9 cellular contexts compared by ENCODE assay signal in the genomic region with DNA sequence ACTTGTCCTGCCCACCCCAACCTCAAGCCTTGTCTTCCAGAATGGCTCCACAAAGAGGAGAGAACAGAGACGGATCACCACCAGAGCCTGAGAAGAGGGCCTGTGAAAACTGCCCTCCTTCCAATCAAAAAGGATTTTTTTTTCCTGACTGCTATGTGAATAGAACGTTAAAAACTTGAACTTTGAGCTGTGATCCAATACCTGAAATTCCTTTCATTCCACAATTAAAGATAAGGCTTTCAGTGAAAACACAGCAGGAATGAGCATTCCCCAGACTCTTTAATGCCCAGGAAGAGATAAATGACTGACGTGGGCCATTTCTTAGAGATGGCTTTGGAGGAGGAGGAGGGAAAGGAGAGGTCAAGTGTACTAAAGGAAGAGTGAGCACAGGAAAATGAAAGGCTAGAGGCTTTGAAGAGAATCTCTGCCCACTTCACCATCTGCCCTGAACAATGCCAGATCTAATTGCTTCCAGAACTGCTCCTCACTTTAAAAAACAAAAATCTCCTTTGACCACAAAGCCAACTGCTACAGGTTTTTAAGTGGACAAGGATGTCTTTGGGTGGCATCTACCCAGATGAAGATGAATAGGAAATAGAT.
A peak's percentile ranks its signal among the peaks of the same experiment; 100 is the strongest.
DNase-seq lines count a peak whose midpoint lies in the region; ATAC-seq, FAIRE-seq and TF ChIP-seq lines count a peak whose summit lies in the region.
"Had no signal": no experiment of that assay in that cellular context is flagged by ENCODE, and none has a peak within 500 bp of the region (broad histone marks: within the 10 kb centered on the region; RNA-seq: fewer than 3 reads in every experiment).

No MANE protein-coding gene starts in this region.

- no peak for FAIRE-seq in HTR-8/SVneo (lab: Jason Lieb, UNC)

- no peaks in the 10 kb centered on the region for H3K36me3 ChIP-seq in H7 (replicated peaks; ENCODE audit: control insufficient read depth, insufficient read depth, low read length)

- no peak overlapping the region for H3K4me3 ChIP-seq in H7 (ENCODE audit: insufficient read depth, low read depth, low read length)
- no peak overlapping the region for H3K4me3 ChIP-seq in epithelial cell of proximal tubule (ENCODE audit: low read depth, low read length)

- TF ChIP-seq CTCF in epithelial cell of proximal tubule (conservative IDR thresholded peaks at IDR 0.05; ENCODE audit: low read depth, low read length), result no peak

- DNase-seq in H7 (peak; percentile 16), NCI-H69 (lab: John Stamatoyannopoulos, UW) (peak; percentile 90), epithelial cell of proximal tubule (ENCODE audit: low read depth) (peak; percentile 66), renal cortical epithelial cell (ENCODE audit: low read depth) (peak; percentile 87), HTR-8/SVneo (ENCODE audit: insufficient read length, low spot score) (no peak)
- DNase-seq: activated T-cell treated with anti-CD3 and anti-CD28 coated beads, Interleukin-2, amount 50 U/mL, for 72 hours; cerebellar nuclear complex had no signal

- no peak for ATAC-seq in HG03280 (IDR thresholded peaks at IDR 0.05; ENCODE audit: unreplicated experiment)
- ATAC-seq in HG03039 (IDR thresholded peaks at IDR 0.05; ENCODE audit: unreplicated experiment), result no peak
- ATAC-seq: activated T-cell treated with anti-CD3 and anti-CD28 coated beads, Interleukin-2, amount 50 U/mL, for 72 hours had no signal

- H3K27me3 ChIP-seq in H7 (ENCODE audit: control insufficient read depth, insufficient read depth, low read length), result no peaks in the 10 kb centered on the region
